1 cellular context compared by ENCODE assay signal in genomic region chr13:112587359-112587766, GRCh38.
TF ChIP-seq lines count a peak whose summit lies in the region.

No MANE protein-coding gene starts in this region.

TF ChIP-seq in K562, 482 proteins besides CTCF, POLR2A, EP300 and RAD21 (continued from another document):
- no peak for TF ChIP-seq MGA (IDR thresholded peaks at IDR 0.05)
- TF ChIP-seq KDM4B (IDR thresholded peaks at IDR 0.05; ENCODE audit: borderline replicate concordance in 2 of 2, low read depth in 1 of 2) = 0 out of 4 replicates have a peak, but pooled peaks of 1 of the 2 experiments have one; percentile 45
- TF ChIP-seq CREB1 (IDR thresholded peaks at IDR 0.05) = no peak
- TF ChIP-seq CREB1 (CRISPR knock-in tag; IDR thresholded peaks at IDR 0.05) = peak; percentile 9; the same call in 1 of the 2 replicates
- 0 out of 2 replicates have a peak, but pooled peaks have one; percentile 19 for TF ChIP-seq MITF (IDR thresholded peaks at IDR 0.05)
- no peak for TF ChIP-seq RBM17 (IDR thresholded peaks at IDR 0.05; ENCODE audit: borderline replicate concordance, low read depth, low read length)
- no peak for TF ChIP-seq ARID3A (IDR thresholded peaks at IDR 0.05; ENCODE audit: borderline replicate concordance, low read depth, low read length)
- peak; percentile 36; the same call in 1 of the 2 replicates for TF ChIP-seq MAFG (tag; conservative IDR thresholded peaks at IDR 0.05)
- 0 out of 2 replicates have a peak, but pooled peaks have one; percentile 55 for TF ChIP-seq GTF2E2 (tag; IDR thresholded peaks at IDR 0.05)
- no peak for TF ChIP-seq CHD1 (IDR thresholded peaks at IDR 0.05; ENCODE audit: low read length)
- no peak for TF ChIP-seq ZNF140 (CRISPR knock-in tag; IDR thresholded peaks at IDR 0.05)
- no peak for TF ChIP-seq HSF4 (CRISPR knock-in tag; IDR thresholded peaks at IDR 0.05; ENCODE audit: borderline replicate concordance)
- TF ChIP-seq YBX1 (IDR thresholded peaks at IDR 0.05) = no peak
- TF ChIP-seq MTA2 (IDR thresholded peaks at IDR 0.05; ENCODE audit: low read depth) = no peak
- no peak for TF ChIP-seq BCOR (IDR thresholded peaks at IDR 0.05)
- TF ChIP-seq ZNF639 (CRISPR knock-in tag; conservative IDR thresholded peaks at IDR 0.05 in 1 of 2, IDR thresholded peaks at IDR 0.05 in 1 of 2) = peak in 1 of 2 experiments; percentile 96; a peak in 1 of 4 replicates
- TF ChIP-seq ZNF583 (CRISPR knock-in tag; IDR thresholded peaks at IDR 0.05) = no peak
- TF ChIP-seq ZNF75A (CRISPR knock-in tag; IDR thresholded peaks at IDR 0.05) = no peak
- TF ChIP-seq BRD9 (IDR thresholded peaks at IDR 0.05; ENCODE audit: low read depth, partially characterized antibody) = no peak
- TF ChIP-seq, protein P1, sequence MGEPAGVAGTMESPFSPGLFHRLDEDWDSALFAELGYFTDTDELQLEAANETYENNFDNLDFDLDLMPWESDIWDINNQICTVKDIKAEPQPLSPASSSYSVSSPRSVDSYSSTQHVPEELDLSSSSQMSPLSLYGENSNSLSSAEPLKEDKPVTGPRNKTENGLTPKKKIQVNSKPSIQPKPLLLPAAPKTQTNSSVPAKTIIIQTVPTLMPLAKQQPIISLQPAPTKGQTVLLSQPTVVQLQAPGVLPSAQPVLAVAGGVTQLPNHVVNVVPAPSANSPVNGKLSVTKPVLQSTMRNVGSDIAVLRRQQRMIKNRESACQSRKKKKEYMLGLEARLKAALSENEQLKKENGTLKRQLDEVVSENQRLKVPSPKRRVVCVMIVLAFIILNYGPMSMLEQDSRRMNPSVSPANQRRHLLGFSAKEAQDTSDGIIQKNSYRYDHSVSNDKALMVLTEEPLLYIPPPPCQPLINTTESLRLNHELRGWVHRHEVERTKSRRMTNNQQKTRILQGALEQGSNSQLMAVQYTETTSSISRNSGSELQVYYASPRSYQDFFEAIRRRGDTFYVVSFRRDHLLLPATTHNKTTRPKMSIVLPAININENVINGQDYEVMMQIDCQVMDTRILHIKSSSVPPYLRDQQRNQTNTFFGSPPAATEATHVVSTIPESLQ (CRISPR knock-in tag; IDR thresholded peaks at IDR 0.05) = no peak
